8 cellular contexts compared by ENCODE assay signal in genomic region chr11:130001491-130002351, GRCh38. TPM values are rescaled to one million over a fixed set of nuclear protein-coding genes. Genes with fewer than 3 reads are reported as not detected.
DNase-seq lines count a peak whose midpoint lies in the region; ATAC-seq and TF ChIP-seq lines count a peak whose summit lies in the region.

No MANE protein-coding gene starts in this region.

- CTCF ChIA-PET in activated CD8-positive, alpha-beta T cell treated with anti-CD3 and anti-CD28 coated beads for 36 hours (lab: Charles Lee), result interaction anchor here (1.1 to 3.1 kb wide), 4 partner anchors 10 to 211 kb away, joined by 3 to 16 read pairs (median 13); no protein-coding TSS in a partner anchor

- peak; percentile 15 for ATAC-seq in activated CD8-positive, alpha-beta T cell treated with anti-CD3 and anti-CD28 coated beads for 36 hours

- TF ChIP-seq CTCF in HFFc6 (IDR thresholded peaks at IDR 0.05), result no peak
- TF ChIP-seq CTCF in activated CD8-positive, alpha-beta T cell treated with anti-CD3 and anti-CD28 coated beads for 36 hours (IDR thresholded peaks at IDR 0.05), result no peak
- no peak for TF ChIP-seq CTCF in esophagus squamous epithelium (IDR thresholded peaks at IDR 0.05)

- no peaks in the 10 kb centered on the region for H3K36me3 ChIP-seq in esophagus squamous epithelium
- H3K36me3 ChIP-seq in muscle layer of duodenum (ENCODE audit: control insufficient read depth in 1 of 2, insufficient read depth in 2 of 2, low read length in 2 of 2), result peaks cover 0 to 10% of the 10 kb centered on the region in 2 donors
- H3K36me3 ChIP-seq in subcutaneous abdominal adipose tissue (ENCODE audit: control insufficient read depth in 5 of 5, insufficient read depth in 5 of 5, low read length in 5 of 5), result peaks cover 0 to 3% (median 0%) of the 10 kb centered on the region in 5 donors

- no peaks in the 10 kb centered on the region; the same call in 1 of the 2 replicates for H3K36me3 Mint-ChIP-seq in HFFc6 (ENCODE audit: low read depth)
- H3K36me3 Mint-ChIP-seq in activated CD8-positive, alpha-beta T cell treated with anti-CD3 and anti-CD28 coated beads for 36 hours (ENCODE audit: low read depth), result peaks cover 13% of the 10 kb centered on the region

- H3K27me3 ChIP-seq in esophagus squamous epithelium (no peaks in the 10 kb centered on the region), muscle layer of duodenum (ENCODE audit: low read depth, low read length) (no peaks in the 10 kb centered on the region), subcutaneous abdominal adipose tissue (ENCODE audit: control insufficient read depth in 5 of 5, insufficient read depth in 4 of 5, low read length in 5 of 5) (no peaks in the 10 kb centered on the region)

- peaks cover 42% of the 10 kb centered on the region for H3K4me1 Mint-ChIP-seq in HFFc6 (ENCODE audit: low read depth)
- H3K4me1 Mint-ChIP-seq in activated CD8-positive, alpha-beta T cell treated with anti-CD3 and anti-CD28 coated beads for 36 hours (ENCODE audit: low read depth), result peaks cover 31% of the 10 kb centered on the region

- H3K27ac Mint-ChIP-seq in HFFc6, result peak overlapping the region; percentile 86
- peak overlapping the region; percentile 97 for H3K27ac Mint-ChIP-seq in activated CD8-positive, alpha-beta T cell treated with anti-CD3 and anti-CD28 coated beads for 36 hours

- H3K9ac ChIP-seq in subcutaneous abdominal adipose tissue (ENCODE audit: low read length in 5 of 5), result peak overlapping the region; percentile 12 to 95 (median 86)

- peak overlapping the region; percentile 96 for H3K4me3 Mint-ChIP-seq in HFFc6
- peak overlapping the region; percentile 96 for H3K4me3 Mint-ChIP-seq in activated CD8-positive, alpha-beta T cell treated with anti-CD3 and anti-CD28 coated beads for 36 hours

- H3K27ac ChIP-seq in esophagus squamous epithelium, result peak overlapping the region; percentile 99 to 100 (median 100)
- peak overlapping the region; percentile 99 for H3K27ac ChIP-seq in muscle layer of duodenum (ENCODE audit: low read length)
- peak overlapping the region; percentile 95 for H3K27ac ChIP-seq in subcutaneous abdominal adipose tissue (ENCODE audit: low read depth, low read length)

- WGBS in esophagus squamous epithelium, 2 donors, result 0% methylated on average over 2 to 34 of the region's 90 CpGs

- H3K9me3 Mint-ChIP-seq in HFFc6, result no peaks in the 10 kb centered on the region
- no peaks in the 10 kb centered on the region for H3K9me3 Mint-ChIP-seq in activated CD8-positive, alpha-beta T cell treated with anti-CD3 and anti-CD28 coated beads for 36 hours

- peak overlapping the region; percentile 73 to 94 (median 90) for H3K4me3 ChIP-seq in esophagus squamous epithelium
- peak overlapping the region; percentile 61 to 87 for H3K4me3 ChIP-seq in muscle layer of duodenum (ENCODE audit: low read depth in 1 of 2, low read length in 2 of 2)
- peak overlapping the region; percentile 69 to 88 (median 85) for H3K4me3 ChIP-seq in subcutaneous abdominal adipose tissue (ENCODE audit: low read depth in 1 of 5, low read length in 5 of 5)

- peak in 2 of 4 donors; percentile 42 to 51 for TF ChIP-seq POLR2A in esophagus squamous epithelium (IDR thresholded peaks at IDR 0.05)

- H3K4me1 ChIP-seq in esophagus squamous epithelium (peaks cover 12 to 44% (median 17%) of the 10 kb centered on the region in 3 donors), muscle layer of duodenum (ENCODE audit: control insufficient read depth in 1 of 2, insufficient read depth in 2 of 2, low read length in 2 of 2) (peaks cover 0 to 13% of the 10 kb centered on the region in 2 donors), subcutaneous abdominal adipose tissue (ENCODE audit: control insufficient read depth in 5 of 5, insufficient read depth in 5 of 5, low read length in 5 of 5) (peaks cover 0 to 24% (median 23%) of the 10 kb centered on the region in 5 donors)

- no peaks in the 10 kb centered on the region; the same call in 1 of the 2 replicates for H3K27me3 Mint-ChIP-seq in HFFc6 (ENCODE audit: insufficient read depth)
- no peaks in the 10 kb centered on the region for H3K27me3 Mint-ChIP-seq in activated CD8-positive, alpha-beta T cell treated with anti-CD3 and anti-CD28 coated beads for 36 hours

- peak; percentile 18 for DNase-seq in NCI-H2196 (lab: John Stamatoyannopoulos, UW; ENCODE audit: unreplicated experiment)
- no peak for DNase-seq in NCI-H2196 treated with DMSO at 0.1 percent for 48 hours (lab: John Stamatoyannopoulos, UW; ENCODE audit: unreplicated experiment)
- peak; percentile 14 for DNase-seq in HFFc6
- peak; percentile 9 for DNase-seq in NCI-H128 (lab: John Stamatoyannopoulos, UW; ENCODE audit: unreplicated experiment)
- DNase-seq in activated CD8-positive, alpha-beta T cell treated with anti-CD3 and anti-CD28 coated beads for 36 hours, result peak; percentile 38
- DNase-seq in esophagus squamous epithelium (lab: John Stamatoyannopoulos, UW), result no peak

- intact Hi-C loops in activated CD8-positive, alpha-beta T cell treated with anti-CD3 and anti-CD28 coated beads for 36 hours (cut with micrococcal nuclease), result loop anchor here (2.0 to 5.0 kb wide), 3 partner anchors 67 to 131 kb away; partner anchors contain the start of gene APLP2
- intact Hi-C loops in esophagus squamous epithelium (cut with DNase I), result loop anchor here (5.0 kb wide), 1 partner anchor 66 kb away; the partner anchor contains the start of gene APLP2

- H3K9me3 ChIP-seq in esophagus squamous epithelium (no peaks in the 10 kb centered on the region), muscle layer of duodenum (ENCODE audit: control insufficient read depth in 1 of 2, low read length in 2 of 2) (no peaks in the 10 kb centered on the region), subcutaneous abdominal adipose tissue (ENCODE audit: control insufficient read depth in 5 of 5, low read length in 5 of 5) (no peaks in the 10 kb centered on the region)

- POLR2A ChIA-PET in activated CD8-positive, alpha-beta T cell treated with anti-CD3 and anti-CD28 coated beads for 36 hours (lab: Charles Lee), result interaction anchor here (0.6 to 1.9 kb wide), 14 partner anchors 9 to 130 kb away, joined by 3 to 8 read pairs (median 3); partner anchors contain the start of gene APLP2

RNA-seq across cellular contexts. Expression of gene PRDM10, which starts 0.9 kb away (rescaled TPM):
- 1 to 10 TPM; 7.0 to 8.6 (median 7.8) TPM for total RNA-seq in HFFc6 (2021; fragmentation: NEBNext Ultra II Directional; extraction: Animal tissue kit (Norgen Biotek cat#: 25700))
- 10 to 100 TPM; 15.6 to 18.8 TPM for total RNA-seq in activated CD8-positive, alpha-beta T cell treated with anti-CD3 and anti-CD28 coated beads for 36 hours
- 10 to 100 TPM in 1 of 4 donors, 1 to 10 TPM in 3; 7.3 to 11.2 (median 7.7) TPM for total RNA-seq in esophagus squamous epithelium

Comparison
In these comparisons a context has a peak if more than half of its experiments do, and no peak if none do; other contexts are left out.
1. DNase-seq: peak in NCI-H2196 (single experiment), HFFc6 (single experiment), NCI-H128 (single experiment) and activated CD8-positive, alpha-beta T cell treated with anti-CD3 and anti-CD28 coated beads for 36 hours (single experiment); none in NCI-H2196 treated with DMSO at 0.1 percent for 48 hours (single experiment) and esophagus squamous epithelium (single experiment).
2. Peak in every context shown above with its lines, with median percentiles within 50 percentile points of each other: H3K27ac ChIP-seq and H3K4me3 ChIP-seq.